Comparison of ENCODE assay signal across 13 cellular contexts in the genomic region with DNA sequence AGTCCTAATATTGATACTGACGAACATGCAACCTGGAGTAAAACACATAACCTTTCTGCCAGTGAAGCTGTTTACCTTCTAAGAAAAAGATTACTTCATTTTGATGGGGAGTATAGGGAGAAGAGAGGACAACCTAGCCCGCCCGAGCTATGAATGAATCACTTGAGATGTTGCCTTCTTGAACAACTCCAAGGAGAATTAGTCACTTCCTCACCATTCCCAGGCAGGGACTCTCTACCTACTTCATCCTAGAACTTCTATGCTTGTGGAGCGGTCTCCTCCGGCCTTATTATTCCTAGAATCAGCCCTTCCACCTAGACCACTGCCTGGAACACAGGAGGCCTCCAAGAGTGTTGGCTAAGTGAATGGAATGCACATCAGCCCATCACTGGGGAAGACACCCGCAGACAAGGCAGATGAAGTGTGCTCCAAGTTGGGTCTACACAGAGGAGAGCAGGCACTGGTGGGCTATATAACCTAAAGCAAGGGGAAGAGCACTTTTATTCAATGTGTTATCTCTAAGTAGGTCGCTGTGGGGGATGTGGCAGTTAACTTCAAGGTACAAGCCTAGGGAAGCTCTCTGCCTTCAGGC. TPM values are rescaled to one million over a fixed set of nuclear protein-coding genes. Genes with fewer than 3 reads are reported as not detected.
DNase-seq lines count a peak whose midpoint lies in the region; ATAC-seq, FAIRE-seq and TF ChIP-seq lines count a peak whose summit lies in the region.
"Had no signal": no experiment of that assay in that cellular context is flagged by ENCODE, and none has a peak within 500 bp of the region (broad histone marks: within the 10 kb centered on the region; RNA-seq: fewer than 3 reads in every experiment).

No MANE protein-coding gene starts in this region.

- CTCF ChIA-PET in mammary epithelial cell (lab: Charles Lee; ENCODE audit: low non-redundant PET) = interaction anchor here (0.6 to 1.0 kb wide), 2 partner anchors 57 to 147 kb away, joined by 3 to 34 read pairs; partner anchors contain the start of gene STK39

- peak; percentile 84 for FAIRE-seq in keratinocyte (lab: Jason Lieb, UNC)

- TF ChIP-seq POLR2A in body of pancreas (IDR thresholded peaks at IDR 0.05) = no peak

- WGBS in mammary epithelial cell (ENCODE audit: low coverage, missing lambda C conversion rate) = 34% methylated on average over 7 of the region's 7 CpGs
- 92 to 94% methylated on average over 7 of the region's 7 CpGs for WGBS in body of pancreas, 2 donors

- H2AFZ ChIP-seq in mammary epithelial cell (ENCODE audit: low read depth, low read length) = no peak overlapping the region
- no peak overlapping the region for H2AFZ ChIP-seq in keratinocyte (ENCODE audit: control insufficient read depth, low read length)

- H3K4me3 ChIP-seq in mammary epithelial cell (replicated peaks in 1 of 3; ENCODE audit: insufficient read depth in 1 of 3, low read depth in 2 of 3, low read length in 3 of 3) (no peak overlapping the region), keratinocyte (ENCODE audit: control insufficient read depth in 2 of 3, extremely low read depth in 1 of 3, insufficient read depth in 2 of 3, low read depth in 1 of 3, low read length in 3 of 3) (no peak overlapping the region), body of pancreas (no peak overlapping the region)
- H3K4me3 ChIP-seq: uterus had no signal

- H3K4me2 ChIP-seq in mammary epithelial cell (ENCODE audit: insufficient read depth, low read depth, low read length) (peak overlapping the region; percentile 55), keratinocyte (ENCODE audit: control insufficient read depth, extremely low read depth, insufficient read depth, low read depth, low read length) (peak overlapping the region; percentile 59)

- H3K79me2 ChIP-seq in mammary epithelial cell (ENCODE audit: insufficient read depth, low read length) (peaks cover 72% of the 10 kb centered on the region), keratinocyte (ENCODE audit: control insufficient read depth, insufficient read depth, low read length) (peaks cover 13% of the 10 kb centered on the region)

- BruUV-seq in mammary epithelial cell (replicated peaks; lab: Mats Ljungman, UMichigan) = TSS peak; percentile 56

- H3K36me3 ChIP-seq in mammary epithelial cell (ENCODE audit: insufficient read depth, low read length) (no peaks in the 10 kb centered on the region), keratinocyte (ENCODE audit: control insufficient read depth in 2 of 2, extremely low read depth in 1 of 2, insufficient read depth in 2 of 2, low read length in 2 of 2) (no peaks in the 10 kb centered on the region), body of pancreas (replicated peaks in 1 of 2; ENCODE audit: insufficient read depth in 1 of 2, low read depth in 2 of 2) (no peaks in the 10 kb centered on the region)
- H3K36me3 ChIP-seq: uterus had no signal

- ATAC-seq in body of pancreas = no peak
- ATAC-seq: naive thymus-derived CD8-positive, alpha-beta T cell had no signal

- H3K9me1 ChIP-seq in keratinocyte (ENCODE audit: control insufficient read depth, extremely low read depth, insufficient read depth, low read length) = peaks cover 3% of the 10 kb centered on the region

- TF ChIP-seq CTCF in mammary epithelial cell (conservative IDR thresholded peaks at IDR 0.05 in 1 of 2, IDR thresholded peaks at IDR 0.05 in 1 of 2; ENCODE audit: extremely low read depth in 1 of 2, insufficient read depth in 1 of 2, low read depth in 1 of 2, low read length in 2 of 2) = no peak
- TF ChIP-seq CTCF in keratinocyte (optimal IDR thresholded peaks at IDR 0.05 in 1 of 3, IDR thresholded peaks at IDR 0.05 in 1 of 3, conservative IDR thresholded peaks at IDR 0.05 in 1 of 3; ENCODE audit: extremely low read depth in 1 of 3, insufficient read depth in 2 of 3, low read length in 3 of 3) = no peak
- TF ChIP-seq CTCF in body of pancreas (IDR thresholded peaks at IDR 0.05) = no peak

- in situ Hi-C loops in mammary epithelial cell (cut with MboI; ENCODE audit: low sequenced_read_pairs in 2 of 2) = no loop called here

- H3K27ac ChIP-seq in mammary epithelial cell (ENCODE audit: insufficient read depth, low read depth, low read length) (peak overlapping the region; percentile 4), keratinocyte (ENCODE audit: control insufficient read depth, insufficient read depth, low read length) (no peak overlapping the region), body of pancreas (peak overlapping the region in 1 of 4 donors; percentile 17)
- H3K27ac ChIP-seq: uterus had no signal

- H4K20me1 ChIP-seq in mammary epithelial cell (ENCODE audit: insufficient read depth, low read length) = no peaks in the 10 kb centered on the region
- no peaks in the 10 kb centered on the region for H4K20me1 ChIP-seq in keratinocyte (ENCODE audit: control insufficient read depth, extremely low read depth, insufficient read depth, low read length)

- H3K9me3 ChIP-seq in mammary epithelial cell (replicated peaks; ENCODE audit: insufficient read depth, low read length) (no peaks in the 10 kb centered on the region), keratinocyte (ENCODE audit: control insufficient read depth, low read depth, low read length) (no peaks in the 10 kb centered on the region), body of pancreas (no peaks in the 10 kb centered on the region)
- H3K9me3 ChIP-seq: uterus had no signal

- DNase-seq in AG08395 (ENCODE audit: low spot score) (peak; percentile 72), HT1080 (ENCODE audit: low read depth) (peak; percentile 94), mammary epithelial cell (peak; percentile 83), keratinocyte (ENCODE audit: low read depth, low spot score) (peak; percentile 48), body of pancreas (no peak), NCI-H510A (lab: John Stamatoyannopoulos, UW) (no peak), NCI-H1930 (lab: John Stamatoyannopoulos, UW) (no peak)
- DNase-seq in activated CD4-positive, CD25-positive, alpha-beta regulatory T cell (lab: John Stamatoyannopoulos, UW) = no peak
- DNase-seq: effector CD4-positive, alpha-beta T cell; naive thymus-derived CD8-positive, alpha-beta T cell; NCI-H2081; stimulated activated CD4-positive, alpha-beta T cell treated with anti-CD3 and anti-CD28 coated beads, Interleukin-12 subunit alpha, Interleukin-12 subunit beta, amount 100 ng/mL, for 4 hours; uterus had no signal

- intact Hi-C loops in mammary epithelial cell (cut with micrococcal nuclease) (no loop called here), body of pancreas (cut with DNase I) (no loop called here)

- dilution Hi-C loops in mammary epithelial cell (cut with HindIII; ENCODE audit: low sequenced_read_pairs) (no loop called here), keratinocyte (cut with MboI; ENCODE audit: extremely low pct_ligation_motif_present, low sequenced_read_pairs) (no loop called here)

- peaks cover 43% of the 10 kb centered on the region for H3K4me1 ChIP-seq in mammary epithelial cell (ENCODE audit: insufficient read depth, low read length)
- H3K4me1 ChIP-seq in keratinocyte (ENCODE audit: control insufficient read depth, extremely low read depth, insufficient read depth, low read length) = peaks cover 27% of the 10 kb centered on the region
- peaks cover 45% of the 10 kb centered on the region for H3K4me1 ChIP-seq in body of pancreas
- H3K4me1 ChIP-seq: uterus had no signal

- H3K9ac ChIP-seq in mammary epithelial cell (ENCODE audit: insufficient read depth, low read length) = no peak overlapping the region
- no peak overlapping the region for H3K9ac ChIP-seq in keratinocyte (ENCODE audit: control insufficient read depth, extremely low read depth, insufficient read depth, low read length)

- H3K27me3 ChIP-seq in mammary epithelial cell (ENCODE audit: insufficient read depth, low read length) (no peaks in the 10 kb centered on the region), keratinocyte (ENCODE audit: control insufficient read depth, extremely low read depth, insufficient read depth, low read length) (no peaks in the 10 kb centered on the region), body of pancreas (no peaks in the 10 kb centered on the region)
- H3K27me3 ChIP-seq: uterus had no signal

RNA-seq across cellular contexts. Expression of gene STK39, which starts 57.5 kb away (rescaled TPM):
- 13.9 and 16.9 TPM in 2 replicates for total RNA-seq in HT1080 (2014; rRNA removed; shearing (Covaris generic))
- 34.2 and 48.1 TPM in 2 replicates for polyA plus RNA-seq in HT1080 (2015; cell fraction: cytosol; rRNA removed)
- 28.7 and 31.7 TPM in 2 replicates for polyA plus RNA-seq in HT1080 (2015; cell fraction: nucleus; rRNA removed)
- total RNA-seq in mammary epithelial cell (10 to 100 TPM; 24.8 to 33.7 TPM), body of pancreas (10 to 100 TPM; 12.9 to 15.8 TPM)
- polyA plus RNA-seq in mammary epithelial cell (15.9 TPM), keratinocyte (10.5 to 20.7 TPM (median 14.0 TPM) in 3 replicates)
- polyA minus RNA-seq in mammary epithelial cell (8.4 TPM), keratinocyte (4.3 to 12.8 TPM (median 5.0 TPM) in 3 replicates)
- polyA plus RNA-seq in keratinocyte (2011; ENCODE audit: low read depth) = 7.3 TPM
- 10.2 and 15.7 TPM in 2 replicates for polyA plus RNA-seq in keratinocyte (2011; cell fraction: cytosol; rRNA removed)
- polyA plus RNA-seq in keratinocyte (2011; cell fraction: nucleus; rRNA removed) = 8.6 and 11.3 TPM in 2 replicates
- polyA plus RNA-seq in keratinocyte (2012; ENCODE audit: low replicate concordance) = 11.1 and 16.7 TPM in 2 replicates
- polyA minus RNA-seq in keratinocyte (2011; cell fraction: cytosol; rRNA and poly(A)+ RNA removed) = 6.3 TPM
- polyA minus RNA-seq in keratinocyte (2011; cell fraction: nucleus; rRNA and poly(A)+ RNA removed) = 7.0 and 15.6 TPM in 2 replicates

Comparison
In these comparisons a context has a peak if more than half of its experiments do, and no peak if none do; other contexts are left out.
1. DNase-seq: peak in AG08395 (single experiment), HT1080 (single experiment), mammary epithelial cell (single experiment) and keratinocyte (single experiment); none in activated CD4-positive, CD25-positive, alpha-beta regulatory T cell (0 of 4), body of pancreas (0 of 4), NCI-H510A (single experiment) and NCI-H1930 (0 of 2).